ENCODE assay signal across 10 cellular contexts in genomic region chr9:109859447-109859846, GRCh38.
A peak's percentile ranks its signal among the peaks of the same experiment; 100 is the strongest.
DNase-seq lines count a peak whose midpoint lies in the region; ATAC-seq and TF ChIP-seq lines count a peak whose summit lies in the region.
"Had no signal": no experiment of that assay in that cellular context is flagged by ENCODE, and none has a peak within 500 bp of the region (broad histone marks: within the 10 kb centered on the region; RNA-seq: fewer than 3 reads in every experiment).

No MANE protein-coding gene starts in this region.

- H3K9me3 ChIP-seq in Panc1 (ENCODE audit: control insufficient read depth, insufficient read depth, low read depth, low read length) = no peaks in the 10 kb centered on the region

- in situ Hi-C loops in Panc1 (cut with HindIII; ENCODE audit: low pct_unique_long_range_greater_than_20kb, low sequenced_read_pairs) = no loop called here

- BruUV-seq in Panc1 (replicated peaks; lab: Mats Ljungman, UMichigan) = no TSS peak

- TF ChIP-seq CTCF in 22Rv1 (IDR thresholded peaks at IDR 0.05) (peak; percentile 33), GM12873 (IDR thresholded peaks at IDR 0.05; ENCODE audit: insufficient read depth, low read depth, low read length, missing control alignments) (peak; percentile 3), Panc1 (IDR thresholded peaks at IDR 0.05) (peak; percentile 11; the same call in 1 of the 2 replicates)

- H3K4me1 ChIP-seq in Panc1 (ENCODE audit: control insufficient read depth, insufficient read depth, low read length) = no peaks in the 10 kb centered on the region

- intact Hi-C loops in Panc1 (cut with micrococcal nuclease; ENCODE audit: unreplicated experiment) = no loop called here

- no peak for ATAC-seq in Panc1

- H3K27me3 ChIP-seq in Panc1 (ENCODE audit: control insufficient read depth, insufficient read depth, low read length) = no peaks in the 10 kb centered on the region

- H3K27ac ChIP-seq in 22Rv1 (no peak overlapping the region), Panc1 (ENCODE audit: low read length) (no peak overlapping the region)

- no peak for DNase-seq in Panc1 (ENCODE audit: low read depth, low spot score)
- DNase-seq in fibroblast of peridontal ligament (ENCODE audit: extremely low read depth) = peak; percentile 11
- DNase-seq in COR-L47 (lab: John Stamatoyannopoulos, UW) = no peak
- DNase-seq in GOT3 (lab: John Stamatoyannopoulos, UW) = no peak
- DNase-seq in Ammon's horn (ENCODE audit: low spot score) = no peak
- DNase-seq in activated T-cell treated with anti-CD3 and anti-CD28 coated beads for 4 hours = no peak
- DNase-seq: CD4-positive, CD25-positive, alpha-beta regulatory T cell; NCI-H2081 had no signal

- CTCF ChIA-PET in Panc1 (lab: Charles Lee) = interaction anchor here (0.6 kb wide), 1 partner anchor 22 kb away, joined by 3 read pairs; no protein-coding TSS in a partner anchor

- H3K36me3 ChIP-seq in Panc1 (ENCODE audit: control insufficient read depth, insufficient read depth, low read length) = no peaks in the 10 kb centered on the region

- POLR2A ChIA-PET in Panc1 (lab: Charles Lee) = no interaction called here

- no peak overlapping the region for H3K4me3 ChIP-seq in Panc1 (ENCODE audit: low read depth in 2 of 2, low read length in 2 of 2)
